In the genomic region with DNA sequence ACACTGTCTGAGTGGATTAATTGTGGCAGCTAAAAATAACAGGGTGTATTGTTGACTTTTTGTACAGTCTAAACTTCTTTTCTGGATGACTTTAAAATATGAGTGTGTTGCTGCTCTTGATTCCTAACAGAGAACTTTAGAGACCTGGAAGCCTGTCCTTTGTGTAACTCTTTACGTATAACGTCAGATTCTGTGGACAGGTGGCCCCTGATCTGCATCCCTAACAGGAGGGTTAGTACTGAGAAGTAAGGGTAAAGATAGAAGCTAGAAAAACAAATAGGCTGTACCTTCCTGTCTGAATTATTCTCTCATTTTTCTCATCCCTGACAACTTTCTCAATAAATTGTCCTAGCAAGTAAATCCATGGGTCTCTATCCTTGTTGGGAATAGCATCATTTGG, we compare ENCODE assay signal across 21 cellular contexts.
A peak's percentile ranks its signal among the peaks of the same experiment; 100 is the strongest.
DNase-seq lines count a peak whose midpoint lies in the region; ATAC-seq and TF ChIP-seq lines count a peak whose summit lies in the region.
"Had no signal": no experiment of that assay in that cellular context is flagged by ENCODE, and none has a peak within 500 bp of the region (broad histone marks: within the 10 kb centered on the region; RNA-seq: fewer than 3 reads in every experiment).

No MANE protein-coding gene starts in this region.

- H3K9me3 Mint-ChIP-seq in endodermal cell (peaks cover 2% of the 10 kb centered on the region), nephron progenitor cell (peaks cover 7% of the 10 kb centered on the region), osteocyte (ENCODE audit: unreplicated experiment) (no peaks in the 10 kb centered on the region)
- H3K9me3 Mint-ChIP-seq: activated CD4-positive, alpha-beta memory T cell treated with anti-CD3 and anti-CD28 coated beads, Interleukin-2, amount 10 ng/mL, durations not matched to agents 7 days and 5 days; activated naive CD4-positive, alpha-beta T cell treated with anti-CD3 and anti-CD28 coated beads, Interleukin-2, amount 50 U/mL, for 24 hours; activated T-cell treated with anti-CD3 and anti-CD28 coated beads, Interleukin-2, amount 50 U/mL, for 4 hours had no signal

- H3K27ac Mint-ChIP-seq in endodermal cell (peak overlapping the region; percentile 79), nephron progenitor cell (peak overlapping the region; percentile 36), osteocyte (ENCODE audit: unreplicated experiment) (no peak overlapping the region)
- H3K27ac Mint-ChIP-seq: activated CD4-positive, alpha-beta memory T cell treated with anti-CD3 and anti-CD28 coated beads, Interleukin-2, amount 10 ng/mL, durations not matched to agents 7 days and 5 days; activated naive CD4-positive, alpha-beta T cell treated with anti-CD3 and anti-CD28 coated beads, Interleukin-2, amount 50 U/mL, for 24 hours; T-helper 17 cell had no signal

- H3K4me1 ChIP-seq in heart right ventricle (peaks cover 8 to 95% (median 78%) of the 10 kb centered on the region in 9 donors), endodermal cell (ENCODE audit: control insufficient read depth, insufficient read depth, low read length) (peaks cover 17% of the 10 kb centered on the region)

- H3K36me3 Mint-ChIP-seq in endodermal cell (ENCODE audit: low read depth) (no peaks in the 10 kb centered on the region), nephron progenitor cell (ENCODE audit: low read depth) (peaks cover 17% of the 10 kb centered on the region), osteocyte (ENCODE audit: unreplicated experiment) (no peaks in the 10 kb centered on the region)
- H3K36me3 Mint-ChIP-seq: activated naive CD4-positive, alpha-beta T cell treated with anti-CD3 and anti-CD28 coated beads, Interleukin-2, amount 50 U/mL, for 24 hours had no signal

- DNase-seq in heart right ventricle = no peak
- no peak for DNase-seq in cardiac septum (ENCODE audit: low spot score)
- no peak for DNase-seq in endodermal cell
- no peak for DNase-seq in nephron progenitor cell
- DNase-seq in osteocyte (ENCODE audit: extremely low spot score, unreplicated experiment) = no peak
- no peak for DNase-seq in activated naive CD4-positive, alpha-beta T cell treated with anti-CD3 and anti-CD28 coated beads, Interleukin-2, amount 50 U/mL, for 16 hours
- no peak for DNase-seq in NCI-H748 (lab: John Stamatoyannopoulos, UW; ENCODE audit: unreplicated experiment)
- DNase-seq: activated CD4-positive, alpha-beta memory T cell treated with anti-CD3 and anti-CD28 coated beads, Interleukin-2, amount 10 ng/mL, durations not matched to agents 7 days and 5 days; activated T-cell treated with anti-CD3 and anti-CD28 coated beads, Interleukin-2, amount 50 U/mL, for 4 hours; body of pancreas; cortex of kidney; NCI-H1417 treated with DMSO at 0.1 percent for 48 hours; NCI-H2171; NCI-H526; SHP77; T-helper 17 cell; transverse colon had no signal

- H3K36me3 ChIP-seq in heart right ventricle (no peaks in the 10 kb centered on the region), endodermal cell (ENCODE audit: control insufficient read depth, insufficient read depth, low read length) (no peaks in the 10 kb centered on the region)
- H3K36me3 ChIP-seq: right atrium auricular region, transverse colon had no signal

- H3K4me3 Mint-ChIP-seq in endodermal cell (no peak overlapping the region), nephron progenitor cell (no peak overlapping the region), osteocyte (ENCODE audit: unreplicated experiment) (no peak overlapping the region)
- H3K4me3 Mint-ChIP-seq: activated CD4-positive, alpha-beta memory T cell treated with anti-CD3 and anti-CD28 coated beads, Interleukin-2, amount 10 ng/mL, durations not matched to agents 7 days and 5 days; activated naive CD4-positive, alpha-beta T cell treated with anti-CD3 and anti-CD28 coated beads, Interleukin-2, amount 50 U/mL, for 24 hours; activated T-cell treated with anti-CD3 and anti-CD28 coated beads, Interleukin-2, amount 50 U/mL, for 4 hours; T-helper 17 cell had no signal

- peaks cover 0 to 5% (median 0%) of the 10 kb centered on the region in 11 donors for H3K9me3 ChIP-seq in heart right ventricle
- peaks cover 5% of the 10 kb centered on the region for H3K9me3 ChIP-seq in endodermal cell (ENCODE audit: control insufficient read depth, low read length)
- H3K9me3 ChIP-seq: body of pancreas, right atrium auricular region, transverse colon had no signal

- peaks cover 35% of the 10 kb centered on the region for H3K27me3 Mint-ChIP-seq in endodermal cell (ENCODE audit: insufficient read depth)
- no peaks in the 10 kb centered on the region for H3K27me3 Mint-ChIP-seq in nephron progenitor cell (ENCODE audit: low read depth, poor library complexity)
- peaks cover 4% of the 10 kb centered on the region for H3K27me3 Mint-ChIP-seq in osteocyte (ENCODE audit: unreplicated experiment)
- H3K27me3 Mint-ChIP-seq: activated CD4-positive, alpha-beta memory T cell treated with anti-CD3 and anti-CD28 coated beads, Interleukin-2, amount 10 ng/mL, durations not matched to agents 7 days and 5 days; activated naive CD4-positive, alpha-beta T cell treated with anti-CD3 and anti-CD28 coated beads, Interleukin-2, amount 50 U/mL, for 24 hours; T-helper 17 cell had no signal

- 81 to 83% methylated on average over 2 of the region's 2 CpGs for WGBS in heart right ventricle, 2 donors
- 87% methylated on average over 2 of the region's 2 CpGs; no CpG with 5 or more reads in 1 of the 2 experiments for WGBS in endodermal cell (ENCODE audit: insufficient coverage in 1 of 2, insufficient read length in 1 of 2), 2 experiments

- H3K4me1 Mint-ChIP-seq in endodermal cell (peaks cover 48% of the 10 kb centered on the region), nephron progenitor cell (peaks cover 80% of the 10 kb centered on the region), osteocyte (ENCODE audit: unreplicated experiment) (no peaks in the 10 kb centered on the region)
- H3K4me1 Mint-ChIP-seq: activated CD4-positive, alpha-beta memory T cell treated with anti-CD3 and anti-CD28 coated beads, Interleukin-2, amount 10 ng/mL, durations not matched to agents 7 days and 5 days; activated naive CD4-positive, alpha-beta T cell treated with anti-CD3 and anti-CD28 coated beads, Interleukin-2, amount 50 U/mL, for 24 hours; T-helper 17 cell had no signal

- no peak overlapping the region for H3K9ac ChIP-seq in endodermal cell (ENCODE audit: extremely low read depth, low read length, poor library complexity, severe bottlenecking)

- peak overlapping the region in 7 of 10 donors; percentile 1 to 89 (median 60) for H3K27ac ChIP-seq in heart right ventricle
- H3K27ac ChIP-seq in endodermal cell (ENCODE audit: low read depth, low read length) = peak overlapping the region; percentile 92
- H3K27ac ChIP-seq: body of pancreas, transverse colon, VCaP had no signal

- no peak for TF ChIP-seq CTCF in heart right ventricle (IDR thresholded peaks at IDR 0.05)
- no peak for TF ChIP-seq CTCF in endodermal cell (conservative IDR thresholded peaks at IDR 0.05)
- TF ChIP-seq CTCF in nephron progenitor cell (IDR thresholded peaks at IDR 0.05) = no peak
- TF ChIP-seq CTCF in osteocyte (IDR thresholded peaks at IDR 0.05) = no peak

- H3K27me3 ChIP-seq in heart right ventricle (no peaks in the 10 kb centered on the region), endodermal cell (ENCODE audit: control insufficient read depth, insufficient read depth, low read length, poor library complexity, severe bottlenecking) (peaks cover 4% of the 10 kb centered on the region)
- H3K27me3 ChIP-seq: body of pancreas, right atrium auricular region, transverse colon had no signal

- H3K4me3 ChIP-seq in heart right ventricle (no peak overlapping the region), endodermal cell (ENCODE audit: low read length) (no peak overlapping the region)
- H3K4me3 ChIP-seq: body of pancreas, right atrium auricular region, transverse colon had no signal

- no peak for ATAC-seq in heart right ventricle
- no peak for ATAC-seq in HG02884 (IDR thresholded peaks at IDR 0.05; ENCODE audit: unreplicated experiment)
- ATAC-seq: activated T-cell treated with anti-CD3 and anti-CD28 coated beads, Interleukin-2, amount 50 U/mL, for 4 hours; body of pancreas; T-helper 17 cell had no signal

- intact Hi-C loops in heart right ventricle (cut with DNase I) (loop anchor here in 4 of 10 donors (10.0 kb wide), 4 partner anchors 67 to 137 kb away; partner anchors contain the start of gene LIMCH1 (in 1 of the 4)), cardiac septum (cut with DNase I) (no loop called here)
